In the genomic region with DNA sequence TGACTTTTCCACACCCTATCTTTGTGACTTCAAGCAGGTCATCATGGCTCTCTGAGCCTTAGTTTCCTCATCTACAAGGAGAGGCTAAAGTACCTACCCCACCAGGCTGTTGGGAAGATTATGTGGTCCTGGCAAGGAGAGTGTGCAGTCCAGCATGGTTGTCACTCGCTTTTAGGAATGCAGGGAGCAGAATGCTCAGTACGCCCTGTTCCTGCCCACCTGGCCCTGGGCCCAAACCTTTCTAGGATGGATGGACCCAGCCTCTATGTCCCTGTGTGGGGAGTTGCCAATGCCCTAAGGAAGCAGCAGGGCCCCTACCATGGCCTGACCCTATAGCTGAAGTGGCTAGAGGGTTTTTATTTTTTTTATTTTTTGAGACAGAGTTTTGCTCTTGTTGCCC, we compare ENCODE assay signal across 18 cellular contexts. TPM values are rescaled to one million over a fixed set of nuclear protein-coding genes. Genes with fewer than 3 reads are reported as not detected.
DNase-seq lines count a peak whose midpoint lies in the region; ATAC-seq and TF ChIP-seq lines count a peak whose summit lies in the region.
"Had no signal": no experiment of that assay in that cellular context is flagged by ENCODE, and none has a peak within 500 bp of the region (broad histone marks: within the 10 kb centered on the region; RNA-seq: fewer than 3 reads in every experiment).

No MANE protein-coding gene starts in this region.

- peak; percentile 48 for ATAC-seq in Right ventricle myocardium superior (ENCODE audit: poor library complexity)
- ATAC-seq: GM12878 had no signal

- peaks cover 5% of the 10 kb centered on the region for H3K27me3 ChIP-seq in H7 (ENCODE audit: control insufficient read depth, insufficient read depth, low read length)

- H3K36me3 Mint-ChIP-seq in nephron (ENCODE audit: low read depth), result no peaks in the 10 kb centered on the region
- H3K36me3 Mint-ChIP-seq: CD4-positive, alpha-beta memory T cell had no signal

- no peaks in the 10 kb centered on the region for H3K9me3 Mint-ChIP-seq in nephron
- H3K9me3 Mint-ChIP-seq: CD4-positive, alpha-beta memory T cell had no signal

- peak overlapping the region; percentile 3 to 60 (median 47) for H3K4me3 Mint-ChIP-seq in nephron

- DNase-seq in Right ventricle myocardium superior, result no peak
- no peak for DNase-seq in cardiac septum (ENCODE audit: low spot score)
- peak; percentile 6 for DNase-seq in H7
- DNase-seq in NCI-H2196 treated with DMSO at 0.1 percent for 48 hours (lab: John Stamatoyannopoulos, UW; ENCODE audit: unreplicated experiment), result no peak
- DNase-seq in SIG-M5 (lab: John Stamatoyannopoulos, UW), result no peak
- DNase-seq in NCI-H2081 (lab: John Stamatoyannopoulos, UW), result no peak
- DNase-seq: ACHN; C1 segment of cervical spinal cord; CD4-positive, alpha-beta memory T cell; DMS79; GOT3; HCEC 1CT; IMR-90 had no signal

- peaks cover 23% of the 10 kb centered on the region for H3K27me3 Mint-ChIP-seq in nephron (ENCODE audit: low read depth)

- H3K36me3 ChIP-seq in H7 (replicated peaks; ENCODE audit: control insufficient read depth, insufficient read depth, low read length), result no peaks in the 10 kb centered on the region

- no peak overlapping the region for H3K27ac Mint-ChIP-seq in nephron
- H3K27ac Mint-ChIP-seq: CD4-positive, alpha-beta memory T cell had no signal

- H3K4me3 ChIP-seq in H7 (ENCODE audit: insufficient read depth, low read depth, low read length), result no peak overlapping the region
- H3K4me3 ChIP-seq: GM12878 had no signal

- no peak for TF ChIP-seq CTCF in nephron (IDR thresholded peaks at IDR 0.05; ENCODE audit: unreplicated experiment in 3 of 3)

- no peaks in the 10 kb centered on the region for H3K4me1 Mint-ChIP-seq in nephron

- intact Hi-C loops in Right ventricle myocardium superior (cut with DNase I), result no loop called here
- intact Hi-C loops in cardiac septum (cut with DNase I), result no loop called here

RNA-seq across cellular contexts. Expression of a gene that starts 2.0 kb away (rescaled TPM):
- total RNA-seq in Right ventricle myocardium superior (not detected), cardiac septum (not detected)
- total RNA-seq in H7 (2014; rRNA removed; shearing (Covaris generic)), result 4.2 and 10.8 TPM in 2 replicates
- total RNA-seq: CD4-positive, alpha-beta memory T cell; G401; HT-29; IMR-90 had no signal

RNA-seq across cellular contexts. Expression of a gene that starts 2.4 kb away (rescaled TPM):
- total RNA-seq in Right ventricle myocardium superior (not detected), cardiac septum (not detected)
- not detected in 2 replicates for total RNA-seq in H7 (2014; rRNA removed; shearing (Covaris generic))
- total RNA-seq: A172; CD4-positive, alpha-beta memory T cell; G401; GM12878; HT-29; IMR-90 had no signal

RNA-seq across cellular contexts. Expression of a gene that starts 18.7 kb away (rescaled TPM):
- total RNA-seq in Right ventricle myocardium superior (not detected), cardiac septum (not detected)
- total RNA-seq in H7 (2014; rRNA removed; shearing (Covaris generic)), result not detected in 2 replicates
- total RNA-seq: A172; CD4-positive, alpha-beta memory T cell; G401; HT-29; IMR-90 had no signal

RNA-seq across cellular contexts. Expression of a gene that starts 26.7 kb away (rescaled TPM):
- not detected for total RNA-seq in Right ventricle myocardium superior
- total RNA-seq in cardiac septum, result not detected
- not detected in 2 replicates for total RNA-seq in H7 (2014; rRNA removed; shearing (Covaris generic))
- total RNA-seq: A172; CD4-positive, alpha-beta memory T cell; G401; IMR-90 had no signal

RNA-seq across cellular contexts. Expression of a gene that starts 41.6 kb away (rescaled TPM):
- total RNA-seq in Right ventricle myocardium superior (not detected), cardiac septum (0.22 TPM)
- total RNA-seq in H7 (2014; rRNA removed; shearing (Covaris generic)), result 0.94 and 3.0 TPM in 2 replicates
- total RNA-seq: G401, HT-29 had no signal
